In genomic region chr13:49641810-49642291, GRCh38 we compare ENCODE assay signal across 10 cellular contexts. TPM values are rescaled to one million over a fixed set of nuclear protein-coding genes. Genes with fewer than 3 reads are reported as not detected.
DNase-seq lines count a peak whose midpoint lies in the region; ATAC-seq, FAIRE-seq and TF ChIP-seq lines count a peak whose summit lies in the region.
"Had no signal": no experiment of that assay in that cellular context is flagged by ENCODE, and none has a peak within 500 bp of the region (broad histone marks: within the 10 kb centered on the region; RNA-seq: fewer than 3 reads in every experiment).

No MANE protein-coding gene starts in this region.

- TF ChIP-seq CTCF in heart right ventricle (IDR thresholded peaks at IDR 0.05) = no peak

- H3K27ac ChIP-seq in heart right ventricle (peak overlapping the region in 3 of 10 donors; percentile 14 to 87 (median 48)), skin epidermis (peak overlapping the region in 17 of 21 experiments; percentile 9 to 82 (median 55))

- no peak overlapping the region for H3K27ac Mint-ChIP-seq in activated naive CD4-positive, alpha-beta T cell treated with anti-CD3 and anti-CD28 coated beads, Interleukin-2, amount 10 ng/mL, durations not matched to agents 7 days and 5 days
- H3K27ac Mint-ChIP-seq in activated CD8-positive, alpha-beta T cell treated with anti-CD3 and anti-CD28 coated beads, Interleukin-2, amount 10 ng/mL, durations not matched to agents 7 days and 5 days = no peak overlapping the region

- peaks cover 0 to 45% (median 0%) of the 10 kb centered on the region in 9 donors for H3K4me1 ChIP-seq in heart right ventricle

- H3K36me3 ChIP-seq in heart right ventricle = no peaks in the 10 kb centered on the region

- H3K4me3 ChIP-seq in heart right ventricle (peak overlapping the region in 2 of 10 donors; percentile 5 to 47), skin epidermis (no peak overlapping the region)

- peak; percentile 69 to 93 (median 84) for ATAC-seq in heart right ventricle
- ATAC-seq in HG02588 (IDR thresholded peaks at IDR 0.05; ENCODE audit: unreplicated experiment) = no peak
- ATAC-seq in activated CD8-positive, alpha-beta T cell treated with anti-CD3 and anti-CD28 coated beads, Interleukin-2, amount 10 ng/mL, durations not matched to agents 7 days and 5 days = no peak

- WGBS in heart right ventricle, 2 donors = 82 to 83% methylated on average over 4 of the region's 4 CpGs

- POLR2A ChIA-PET in activated CD8-positive, alpha-beta T cell treated with anti-CD3 and anti-CD28 coated beads, Interleukin-2, amount 10 ng/mL, durations not matched to agents 7 days and 5 days (lab: Charles Lee) = no interaction called here

- no peaks in the 10 kb centered on the region for H3K9me3 Mint-ChIP-seq in activated naive CD4-positive, alpha-beta T cell treated with anti-CD3 and anti-CD28 coated beads, Interleukin-2, amount 10 ng/mL, durations not matched to agents 7 days and 5 days
- H3K9me3 Mint-ChIP-seq in activated CD8-positive, alpha-beta T cell treated with anti-CD3 and anti-CD28 coated beads, Interleukin-2, amount 10 ng/mL, durations not matched to agents 7 days and 5 days (ENCODE audit: insufficient read depth) = no peaks in the 10 kb centered on the region

- H3K36me3 Mint-ChIP-seq in activated naive CD4-positive, alpha-beta T cell treated with anti-CD3 and anti-CD28 coated beads, Interleukin-2, amount 10 ng/mL, durations not matched to agents 7 days and 5 days = peaks cover 2% of the 10 kb centered on the region
- no peaks in the 10 kb centered on the region for H3K36me3 Mint-ChIP-seq in activated CD8-positive, alpha-beta T cell treated with anti-CD3 and anti-CD28 coated beads, Interleukin-2, amount 10 ng/mL, durations not matched to agents 7 days and 5 days (ENCODE audit: low read depth)

- H3K4me3 Mint-ChIP-seq in activated naive CD4-positive, alpha-beta T cell treated with anti-CD3 and anti-CD28 coated beads, Interleukin-2, amount 10 ng/mL, durations not matched to agents 7 days and 5 days = no peak overlapping the region
- H3K4me3 Mint-ChIP-seq in activated CD8-positive, alpha-beta T cell treated with anti-CD3 and anti-CD28 coated beads, Interleukin-2, amount 10 ng/mL, durations not matched to agents 7 days and 5 days = no peak overlapping the region

- no peak for TF ChIP-seq POLR2A in H54 (IDR thresholded peaks at IDR 0.05; ENCODE audit: low read depth, low read length)

- H3K27me3 Mint-ChIP-seq in activated naive CD4-positive, alpha-beta T cell treated with anti-CD3 and anti-CD28 coated beads, Interleukin-2, amount 10 ng/mL, durations not matched to agents 7 days and 5 days = peaks cover 4% of the 10 kb centered on the region
- no peaks in the 10 kb centered on the region for H3K27me3 Mint-ChIP-seq in activated CD8-positive, alpha-beta T cell treated with anti-CD3 and anti-CD28 coated beads, Interleukin-2, amount 10 ng/mL, durations not matched to agents 7 days and 5 days (ENCODE audit: low read depth)

- no peaks in the 10 kb centered on the region for H3K27me3 ChIP-seq in heart right ventricle

- DNase-seq in H54 (ENCODE audit: insufficient read length, low spot score) (peak; percentile 39), UCSD-AML1 (lab: John Stamatoyannopoulos, UW; ENCODE audit: unreplicated experiment) (peak; percentile 33), heart right ventricle (peak in 1 of 2 donors; percentile 31), SK-N-DZ (ENCODE audit: low spot score) (no peak)
- DNase-seq in activated naive CD4-positive, alpha-beta T cell treated with anti-CD3 and anti-CD28 coated beads, Interleukin-2, amount 10 ng/mL, durations not matched to agents 7 days and 5 days = no peak
- no peak for DNase-seq in activated CD8-positive, alpha-beta T cell treated with anti-CD3 and anti-CD28 coated beads, Interleukin-2, amount 10 ng/mL, durations not matched to agents 7 days and 5 days
- DNase-seq: SHP77 treated with DMSO at 0.1 percent for 48 hours had no signal

- intact Hi-C loops in heart right ventricle (cut with DNase I) = no loop called here

- no peaks in the 10 kb centered on the region for H3K9me3 ChIP-seq in heart right ventricle

- peaks cover 25% of the 10 kb centered on the region for H3K4me1 Mint-ChIP-seq in activated naive CD4-positive, alpha-beta T cell treated with anti-CD3 and anti-CD28 coated beads, Interleukin-2, amount 10 ng/mL, durations not matched to agents 7 days and 5 days
- H3K4me1 Mint-ChIP-seq in activated CD8-positive, alpha-beta T cell treated with anti-CD3 and anti-CD28 coated beads, Interleukin-2, amount 10 ng/mL, durations not matched to agents 7 days and 5 days (ENCODE audit: low read depth) = peaks cover 9% of the 10 kb centered on the region

- peak; percentile 78 for FAIRE-seq in H54 (lab: Jason Lieb, UNC)
- FAIRE-seq: GM12892 had no signal

- CTCF ChIA-PET in activated naive CD4-positive, alpha-beta T cell treated with anti-CD3 and anti-CD28 coated beads, Interleukin-2, amount 10 ng/mL, durations not matched to agents 7 days and 5 days (lab: Charles Lee) = no interaction called here
- CTCF ChIA-PET in activated CD8-positive, alpha-beta T cell treated with anti-CD3 and anti-CD28 coated beads, Interleukin-2, amount 10 ng/mL, durations not matched to agents 7 days and 5 days (lab: Charles Lee) = no interaction called here

RNA-seq across cellular contexts. Expression of gene ARL11, which starts 13.5 kb away (rescaled TPM):
- total RNA-seq in heart right ventricle = 1 to 10 TPM in 1 of 10 donors, under 1 TPM in 9; 0.09 to 1.1 (median 0.23) TPM
- polyA plus RNA-seq in heart right ventricle = under 1 TPM; 0.20 to 0.59 TPM
- 0.03 and 0.45 TPM in 2 replicates for polyA plus RNA-seq in SK-N-DZ (2014; cell fraction: cytosol; rRNA removed)
- 0.11 TPM in 1 of 2 replicates, not detected in the other for polyA plus RNA-seq in SK-N-DZ (2014; cell fraction: nucleus; rRNA removed)
- total RNA-seq in activated CD8-positive, alpha-beta T cell treated with anti-CD3 and anti-CD28 coated beads, Interleukin-2, amount 10 ng/mL, durations not matched to agents 7 days and 5 days = 1 to 10 TPM; 1.9 TPM

RNA-seq across cellular contexts. Expression of gene EBPL, which starts 49.4 kb away (rescaled TPM):
- total RNA-seq in heart right ventricle = 1 to 10 TPM; 3.4 to 7.5 (median 5.6) TPM
- 10 to 100 TPM in 1 of 2 donors, 1 to 10 TPM in 1; 9.7 to 12.1 TPM for polyA plus RNA-seq in heart right ventricle
- polyA plus RNA-seq in SK-N-DZ (2014; cell fraction: cytosol; rRNA removed) = 145 and 153 TPM in 2 replicates
- polyA plus RNA-seq in SK-N-DZ (2014; cell fraction: nucleus; rRNA removed) = 84.5 and 84.6 TPM in 2 replicates
- 10 to 100 TPM; 19.8 to 25.0 TPM for total RNA-seq in activated CD8-positive, alpha-beta T cell treated with anti-CD3 and anti-CD28 coated beads, Interleukin-2, amount 10 ng/mL, durations not matched to agents 7 days and 5 days

RNA-seq across cellular contexts. Expression of gene RCBTB1, which starts 56.5 kb away (rescaled TPM):
- total RNA-seq in heart right ventricle = 10 to 100 TPM; 12.9 to 23.5 (median 18.7) TPM
- polyA plus RNA-seq in heart right ventricle = 10 to 100 TPM in 1 of 2 donors, 1 to 10 TPM in 1; 6.1 to 16.8 TPM
- polyA plus RNA-seq in SK-N-DZ (2014; cell fraction: cytosol; rRNA removed) = 38.6 and 45.3 TPM in 2 replicates
- polyA plus RNA-seq in SK-N-DZ (2014; cell fraction: nucleus; rRNA removed) = 39.3 and 48.8 TPM in 2 replicates
- total RNA-seq in activated CD8-positive, alpha-beta T cell treated with anti-CD3 and anti-CD28 coated beads, Interleukin-2, amount 10 ng/mL, durations not matched to agents 7 days and 5 days = 10 to 100 TPM; 18.6 to 19.3 TPM

Comparison
In these comparisons a context has a peak if more than half of its experiments do, and no peak if none do; other contexts are left out.
1. DNase-seq: peak in H54 (single experiment) and UCSD-AML1 (single experiment); none in activated naive CD4-positive, alpha-beta T cell treated with anti-CD3 and anti-CD28 coated beads, Interleukin-2, amount 10 ng/mL, durations not matched to agents 7 days and 5 days (single experiment), SK-N-DZ (single experiment) and activated CD8-positive, alpha-beta T cell treated with anti-CD3 and anti-CD28 coated beads, Interleukin-2, amount 10 ng/mL, durations not matched to agents 7 days and 5 days (single experiment).
2. ATAC-seq: peak in heart right ventricle (8 of 8); none in HG02588 (single experiment) and activated CD8-positive, alpha-beta T cell treated with anti-CD3 and anti-CD28 coated beads, Interleukin-2, amount 10 ng/mL, durations not matched to agents 7 days and 5 days (single experiment).